ENCODE assay signal across 15 cellular contexts in genomic region chr3:191353022-191353777, GRCh38. TPM values are rescaled to one million over a fixed set of nuclear protein-coding genes. Genes with fewer than 3 reads are reported as not detected.
DNase-seq lines count a peak whose midpoint lies in the region; ATAC-seq, FAIRE-seq and TF ChIP-seq lines count a peak whose summit lies in the region.
"Had no signal": no experiment of that assay in that cellular context is flagged by ENCODE, and none has a peak within 500 bp of the region (broad histone marks: within the 10 kb centered on the region; RNA-seq: fewer than 3 reads in every experiment).

No MANE protein-coding gene starts in this region.

- no peaks in the 10 kb centered on the region for H3K36me3 Mint-ChIP-seq in activated CD8-positive, alpha-beta T cell treated with anti-CD3 and anti-CD28 coated beads, Interleukin-2, amount 10 ng/mL, durations not matched to agents 7 days and 5 days (ENCODE audit: low read depth)
- H3K36me3 Mint-ChIP-seq in T-helper 17 cell (ENCODE audit: low read depth) = no peaks in the 10 kb centered on the region

- H3K4me1 ChIP-seq in gastrocnemius medialis = peaks cover 76 to 84% of the 10 kb centered on the region in 2 donors
- H3K4me1 ChIP-seq: BE2C had no signal

- H3K4me3 ChIP-seq in gastrocnemius medialis = no peak overlapping the region

- H3K27ac Mint-ChIP-seq in activated CD8-positive, alpha-beta T cell treated with anti-CD3 and anti-CD28 coated beads, Interleukin-2, amount 10 ng/mL, durations not matched to agents 7 days and 5 days = no peak overlapping the region
- no peak overlapping the region for H3K27ac Mint-ChIP-seq in T-helper 17 cell
- H3K27ac Mint-ChIP-seq: activated T-helper 1 cell treated with anti-CD3 and anti-CD28 coated beads, Interleukin-12 subunit alpha, Interleukin-12 subunit beta, Interleukin-2, Interleukin-4 antibody, amounts not matched to agents 30 ng/mL and 10 ng/mL and 1 ng/mL, durations not matched to agents 14 hours and 24 hours and 36 hours had no signal

- peaks cover under 1% of the 10 kb centered on the region for H3K4me1 Mint-ChIP-seq in activated CD8-positive, alpha-beta T cell treated with anti-CD3 and anti-CD28 coated beads, Interleukin-2, amount 10 ng/mL, durations not matched to agents 7 days and 5 days (ENCODE audit: low read depth)
- H3K4me1 Mint-ChIP-seq in T-helper 17 cell = no peaks in the 10 kb centered on the region

- POLR2A ChIA-PET in activated CD8-positive, alpha-beta T cell treated with anti-CD3 and anti-CD28 coated beads, Interleukin-2, amount 10 ng/mL, durations not matched to agents 7 days and 5 days (lab: Charles Lee) = no interaction called here

- H3K27me3 Mint-ChIP-seq in activated CD8-positive, alpha-beta T cell treated with anti-CD3 and anti-CD28 coated beads, Interleukin-2, amount 10 ng/mL, durations not matched to agents 7 days and 5 days (ENCODE audit: low read depth) = no peaks in the 10 kb centered on the region
- no peaks in the 10 kb centered on the region for H3K27me3 Mint-ChIP-seq in T-helper 17 cell

- FAIRE-seq in GM12891 (lab: Jason Lieb, UNC) = peak; percentile 85

- no peak overlapping the region for H3K4me3 Mint-ChIP-seq in activated CD8-positive, alpha-beta T cell treated with anti-CD3 and anti-CD28 coated beads, Interleukin-2, amount 10 ng/mL, durations not matched to agents 7 days and 5 days
- H3K4me3 Mint-ChIP-seq in T-helper 17 cell = no peak overlapping the region
- H3K4me3 Mint-ChIP-seq: activated T-helper 1 cell treated with anti-CD3 and anti-CD28 coated beads, Interleukin-12 subunit alpha, Interleukin-12 subunit beta, Interleukin-2, Interleukin-4 antibody, amounts not matched to agents 30 ng/mL and 10 ng/mL and 1 ng/mL, durations not matched to agents 14 hours and 24 hours and 36 hours had no signal

- no peaks in the 10 kb centered on the region for H3K27me3 ChIP-seq in gastrocnemius medialis
- H3K27me3 ChIP-seq: BE2C had no signal

- peaks cover 0 to 8% of the 10 kb centered on the region in 2 donors for H3K36me3 ChIP-seq in gastrocnemius medialis
- H3K36me3 ChIP-seq: BE2C had no signal

- DNase-seq in GM12891 (ENCODE audit: insufficient read length, low spot score) = no peak
- peak; percentile 39 for DNase-seq in left kidney (ENCODE audit: low read depth, low spot score)
- no peak for DNase-seq in activated CD8-positive, alpha-beta T cell treated with anti-CD3 and anti-CD28 coated beads, Interleukin-2, amount 10 ng/mL, durations not matched to agents 7 days and 5 days
- no peak for DNase-seq in T-helper 17 cell
- no peak for DNase-seq in gastrocnemius medialis
- DNase-seq in NCI-H2081 treated with DMSO at 0.1 percent for 48 hours (lab: John Stamatoyannopoulos, UW) = no peak
- DNase-seq: activated CD4-positive, alpha-beta T cell treated with anti-CD3 and anti-CD28 coated beads for 4 hours; BE2C; effector memory CD4-positive, alpha-beta T cell; GDM1; NCI-H1694; occipital lobe had no signal

- CTCF ChIA-PET in activated CD8-positive, alpha-beta T cell treated with anti-CD3 and anti-CD28 coated beads, Interleukin-2, amount 10 ng/mL, durations not matched to agents 7 days and 5 days (lab: Charles Lee) = no interaction called here

- no peaks in the 10 kb centered on the region for H3K9me3 ChIP-seq in T-helper 17 cell (ENCODE audit: control insufficient read depth, low read length, poor library complexity, severe bottlenecking)
- H3K9me3 ChIP-seq in gastrocnemius medialis = no peaks in the 10 kb centered on the region
- H3K9me3 ChIP-seq: BE2C had no signal

- peak overlapping the region in 2 of 4 donors; percentile 9 to 11 for H3K27ac ChIP-seq in gastrocnemius medialis

- H3K9me3 Mint-ChIP-seq in activated CD8-positive, alpha-beta T cell treated with anti-CD3 and anti-CD28 coated beads, Interleukin-2, amount 10 ng/mL, durations not matched to agents 7 days and 5 days (ENCODE audit: insufficient read depth) = no peaks in the 10 kb centered on the region
- H3K9me3 Mint-ChIP-seq: activated T-helper 1 cell treated with anti-CD3 and anti-CD28 coated beads, Interleukin-12 subunit alpha, Interleukin-12 subunit beta, Interleukin-2, Interleukin-4 antibody, amounts not matched to agents 30 ng/mL and 10 ng/mL and 1 ng/mL, durations not matched to agents 14 hours and 24 hours and 36 hours had no signal

- ATAC-seq in GM19468 (IDR thresholded peaks at IDR 0.05; ENCODE audit: extremely low read depth, unreplicated experiment) (peak; percentile 18), HG03354 (IDR thresholded peaks at IDR 0.05; ENCODE audit: poor library complexity, severe bottlenecking, unreplicated experiment) (peak; percentile 31), T-helper 17 cell (no peak), gastrocnemius medialis (no peak)
- ATAC-seq in activated CD8-positive, alpha-beta T cell treated with anti-CD3 and anti-CD28 coated beads, Interleukin-2, amount 10 ng/mL, durations not matched to agents 7 days and 5 days = no peak

- no peak for TF ChIP-seq POLR2A in GM12891 (IDR thresholded peaks at IDR 0.05; ENCODE audit: low read depth, low read length)
- TF ChIP-seq POLR2A in gastrocnemius medialis (IDR thresholded peaks at IDR 0.05) = no peak

- intact Hi-C loops in gastrocnemius medialis (cut with DNase I; ENCODE audit: low total_unique reads) = no loop called here

- no peak for TF ChIP-seq CTCF in gastrocnemius medialis (IDR thresholded peaks at IDR 0.05 in 4 of 5, conservative IDR thresholded peaks at IDR 0.05 in 1 of 5)

- in situ Hi-C loops in gastrocnemius medialis (cut with MboI; ENCODE audit: low sequenced_read_pairs in 4 of 4) = no loop called here

TF ChIP-seq in GM12891, 5 proteins besides CTCF, POLR2A, EP300 and RAD21:
- TF ChIP-seq SPI1 (IDR thresholded peaks at IDR 0.05; ENCODE audit: low read depth, low read length) (no peak), POLR2AphosphoS5 (IDR thresholded peaks at IDR 0.05; ENCODE audit: low read depth, low read length) (no peak), TAF1 (IDR thresholded peaks at IDR 0.05; ENCODE audit: low read depth, low read length) (no peak), PAX5 (IDR thresholded peaks at IDR 0.05; ENCODE audit: insufficient read depth, low read length, severe bottlenecking) (no peak), POU2F2 (IDR thresholded peaks at IDR 0.05; ENCODE audit: low read depth, low read length) (no peak)

RNA-seq across cellular contexts. Expression of gene UTS2B, which starts 22.9 kb away (rescaled TPM):
- 0.17 TPM for polyA plus RNA-seq in GM12891 (2012; ENCODE audit: low read depth, missing spikeins)
- total RNA-seq in activated CD8-positive, alpha-beta T cell treated with anti-CD3 and anti-CD28 coated beads, Interleukin-2, amount 10 ng/mL, durations not matched to agents 7 days and 5 days = not detected
- total RNA-seq in T-helper 17 cell (not detected), gastrocnemius medialis (not detected)
- total RNA-seq: activated T-helper 1 cell treated with anti-CD3 and anti-CD28 coated beads, Interleukin-12 subunit alpha, Interleukin-12 subunit beta, Interleukin-2, Interleukin-4 antibody, amounts not matched to agents 30 ng/mL and 10 ng/mL and 1 ng/mL, durations not matched to agents 14 hours and 24 hours and 36 hours had no signal

RNA-seq across cellular contexts. Expression of gene CCDC50, which starts 24.0 kb away (rescaled TPM):
- 37.5 TPM for polyA plus RNA-seq in GM12891 (2012; ENCODE audit: low read depth, missing spikeins)
- 1 to 10 TPM; 7.6 to 9.3 TPM for total RNA-seq in activated CD8-positive, alpha-beta T cell treated with anti-CD3 and anti-CD28 coated beads, Interleukin-2, amount 10 ng/mL, durations not matched to agents 7 days and 5 days
- total RNA-seq in T-helper 17 cell (10 to 100 TPM; 11.8 to 12.7 TPM), gastrocnemius medialis (10 to 100 TPM; 45.0 to 69.9 (median 64.2) TPM)

Comparison
In these comparisons a context has a peak if more than half of its experiments do, and no peak if none do; other contexts are left out.
1. ATAC-seq: peak in GM19468 (single experiment) and HG03354 (single experiment); none in activated CD8-positive, alpha-beta T cell treated with anti-CD3 and anti-CD28 coated beads, Interleukin-2, amount 10 ng/mL, durations not matched to agents 7 days and 5 days (single experiment), T-helper 17 cell (single experiment) and gastrocnemius medialis (0 of 2).